Comparison of ENCODE assay signal across 8 cellular contexts in genomic region chr5:100827481-100827889, GRCh38.
DNase-seq lines count a peak whose midpoint lies in the region; ATAC-seq and TF ChIP-seq lines count a peak whose summit lies in the region.

No MANE protein-coding gene starts in this region.

- no peak for DNase-seq in activated naive CD8-positive, alpha-beta T cell treated with anti-CD3 and anti-CD28 coated beads for 36 hours
- peak; percentile 79 for DNase-seq in NCI-H345 treated with DMSO at 0.1 percent for 48 hours (lab: John Stamatoyannopoulos, UW; ENCODE audit: unreplicated experiment)
- DNase-seq in effector memory CD8-positive, alpha-beta T cell: no peak
- no peak for DNase-seq in smooth muscle cell (lab: John Stamatoyannopoulos, UW; ENCODE audit: unreplicated experiment)
- DNase-seq in iPS-NIHi11 (ENCODE audit: low spot score): no peak
- DNase-seq in pons (ENCODE audit: low spot score): no peak

- H3K9me3 ChIP-seq in smooth muscle cell (replicated peaks; ENCODE audit: low read depth): no peaks in the 10 kb centered on the region

- TF ChIP-seq CTCF in smooth muscle cell (IDR thresholded peaks at IDR 0.05; ENCODE audit: borderline replicate concordance, insufficient read depth, poor library complexity, severe bottlenecking): no peak

- H3K9ac ChIP-seq in smooth muscle cell (ENCODE audit: low read depth): peak overlapping the region; percentile 39

- 15% methylated on average over 2 of the region's 2 CpGs for WGBS in smooth muscle cell (ENCODE audit: low lambda C conversion rate)

- H3K36me3 Mint-ChIP-seq in activated naive CD8-positive, alpha-beta T cell: peaks cover 6% of the 10 kb centered on the region
- H3K36me3 Mint-ChIP-seq in activated naive CD8-positive, alpha-beta T cell treated with anti-CD3 and anti-CD28 coated beads for 36 hours: peaks cover 13% of the 10 kb centered on the region
- peaks cover 11% of the 10 kb centered on the region for H3K36me3 Mint-ChIP-seq in effector memory CD8-positive, alpha-beta T cell (ENCODE audit: insufficient read depth)

- no peak overlapping the region for H2AFZ ChIP-seq in smooth muscle cell (ENCODE audit: low read depth)

- H3K4me1 Mint-ChIP-seq in activated naive CD8-positive, alpha-beta T cell (ENCODE audit: low read depth): peaks cover 33% of the 10 kb centered on the region
- H3K4me1 Mint-ChIP-seq in activated naive CD8-positive, alpha-beta T cell treated with anti-CD3 and anti-CD28 coated beads for 36 hours: peaks cover 29% of the 10 kb centered on the region
- peaks cover 22 to 41% of the 10 kb centered on the region in 2 donors for H3K4me1 Mint-ChIP-seq in effector memory CD8-positive, alpha-beta T cell (ENCODE audit: low read depth in 2 of 2)

- peak overlapping the region; percentile 73 for H3K27ac Mint-ChIP-seq in activated naive CD8-positive, alpha-beta T cell
- H3K27ac Mint-ChIP-seq in activated naive CD8-positive, alpha-beta T cell treated with anti-CD3 and anti-CD28 coated beads for 36 hours: no peak overlapping the region
- peak overlapping the region; percentile 74 to 81 for H3K27ac Mint-ChIP-seq in effector memory CD8-positive, alpha-beta T cell

- peaks cover 3% of the 10 kb centered on the region for H3F3A ChIP-seq in smooth muscle cell (ENCODE audit: low read depth)

- H3K4me2 ChIP-seq in smooth muscle cell: peak overlapping the region; percentile 46

- peak; percentile 21 for ATAC-seq in HG02973 (IDR thresholded peaks at IDR 0.05; ENCODE audit: unreplicated experiment)
- no peak for ATAC-seq in effector memory CD8-positive, alpha-beta T cell (replicated peaks)

- no peaks in the 10 kb centered on the region for H3K27me3 ChIP-seq in smooth muscle cell (ENCODE audit: low read depth)

- H3K4me3 Mint-ChIP-seq in activated naive CD8-positive, alpha-beta T cell: no peak overlapping the region
- no peak overlapping the region for H3K4me3 Mint-ChIP-seq in activated naive CD8-positive, alpha-beta T cell treated with anti-CD3 and anti-CD28 coated beads for 36 hours
- H3K4me3 Mint-ChIP-seq in effector memory CD8-positive, alpha-beta T cell: peak overlapping the region in 1 of 2 donors; percentile 45

- H3K4me3 ChIP-seq in smooth muscle cell: no peak overlapping the region

- peaks cover 13% of the 10 kb centered on the region for H3K4me1 ChIP-seq in smooth muscle cell (ENCODE audit: low read depth)

- no peaks in the 10 kb centered on the region for H3K9me3 Mint-ChIP-seq in activated naive CD8-positive, alpha-beta T cell (ENCODE audit: low read depth)
- no peaks in the 10 kb centered on the region for H3K9me3 Mint-ChIP-seq in activated naive CD8-positive, alpha-beta T cell treated with anti-CD3 and anti-CD28 coated beads for 36 hours
- no peaks in the 10 kb centered on the region for H3K9me3 Mint-ChIP-seq in effector memory CD8-positive, alpha-beta T cell

- no peaks in the 10 kb centered on the region for H3K36me3 ChIP-seq in smooth muscle cell (ENCODE audit: low read depth)

- peaks cover 3% of the 10 kb centered on the region for H3K79me2 ChIP-seq in smooth muscle cell (ENCODE audit: low read depth)

- no peaks in the 10 kb centered on the region for H4K20me1 ChIP-seq in smooth muscle cell (ENCODE audit: low read depth)

- peak overlapping the region; percentile 90 for H3K27ac ChIP-seq in smooth muscle cell (ENCODE audit: low read depth)

- no peaks in the 10 kb centered on the region for H3K27me3 Mint-ChIP-seq in activated naive CD8-positive, alpha-beta T cell
- no peaks in the 10 kb centered on the region for H3K27me3 Mint-ChIP-seq in activated naive CD8-positive, alpha-beta T cell treated with anti-CD3 and anti-CD28 coated beads for 36 hours
- no peaks in the 10 kb centered on the region for H3K27me3 Mint-ChIP-seq in effector memory CD8-positive, alpha-beta T cell
